ENCODE assay signal across 21 cellular contexts in genomic region chr2:102451968-102452367, GRCh38. TPM values are rescaled to one million over a fixed set of nuclear protein-coding genes. Genes with fewer than 3 reads are reported as not detected.
"Had no signal": no experiment of that assay in that cellular context is flagged by ENCODE, and none has a peak within 500 bp of the region (broad histone marks: within the 10 kb centered on the region; RNA-seq: fewer than 3 reads in every experiment).

No MANE protein-coding gene starts in this region.

- H3K27ac ChIP-seq: SK-N-MC had no signal

- H3K4me3 ChIP-seq: SK-N-MC had no signal

- DNase-seq: activated CD4-positive, alpha-beta memory T cell treated with anti-CD3 and anti-CD28 coated beads, Interleukin-2, amount 10 ng/mL, durations not matched to agents 7 days and 5 days; activated CD4-positive, alpha-beta T cell treated with anti-CD3 and anti-CD28 coated beads for 36 hours; activated CD8-positive, alpha-beta memory T cell treated with anti-CD3 and anti-CD28 coated beads, Interleukin-2, amount 10 ng/mL, durations not matched to agents 7 days and 5 days; activated naive CD4-positive, alpha-beta T cell; cortex of kidney; effector CD4-positive, alpha-beta T cell; foreskin fibroblast; glutamatergic neuron; hippocampal formation; kidney glomerular epithelial cell; naive thymus-derived CD8-positive, alpha-beta T cell; posterior cingulate gyrus; stimulated activated CD4-positive, alpha-beta T cell treated with anti-CD3 and anti-CD28 coated beads, Interleukin-12 subunit alpha, Interleukin-12 subunit beta, amount 100 ng/mL, for 4 hours; stimulated activated CD4-positive, alpha-beta T cell treated with anti-CD3 and anti-CD28 coated beads, Interleukin-1b, Interleukin-23, amount 100 ng/mL, for 48 hours; stimulated activated CD8-positive, alpha-beta memory T cell treated with anti-CD3 and anti-CD28 coated beads, Interleukin-4, amount 100 ng/mL, for 48 hours; stimulated activated naive CD4-positive, alpha-beta T cell had no signal

- ATAC-seq: activated CD4-positive, alpha-beta T cell treated with anti-CD3 and anti-CD28 coated beads for 36 hours; activated CD8-positive, alpha-beta memory T cell treated with anti-CD3 and anti-CD28 coated beads, Interleukin-2, amount 10 ng/mL, durations not matched to agents 7 days and 5 days; activated T-helper 17 cell treated with anti-CD3 and anti-CD28 coated beads, Interleukin-2, amount 50 U/mL, for 72 hours; naive thymus-derived CD8-positive, alpha-beta T cell; WTC11 had no signal

RNA-seq across cellular contexts. Expression of gene SLC9A4, which starts 21.1 kb away (rescaled TPM):
- total RNA-seq: endothelial cell of umbilical vein; liver; naive thymus-derived CD8-positive, alpha-beta T cell had no signal
- polyA plus RNA-seq: endothelial cell of umbilical vein; liver; naive thymus-derived CD8-positive, alpha-beta T cell had no signal

RNA-seq across cellular contexts. Expression of gene IL18RAP, which starts 29.0 kb away (rescaled TPM):
- total RNA-seq: endothelial cell of umbilical vein, WTC11 had no signal
